In the genomic region with DNA sequence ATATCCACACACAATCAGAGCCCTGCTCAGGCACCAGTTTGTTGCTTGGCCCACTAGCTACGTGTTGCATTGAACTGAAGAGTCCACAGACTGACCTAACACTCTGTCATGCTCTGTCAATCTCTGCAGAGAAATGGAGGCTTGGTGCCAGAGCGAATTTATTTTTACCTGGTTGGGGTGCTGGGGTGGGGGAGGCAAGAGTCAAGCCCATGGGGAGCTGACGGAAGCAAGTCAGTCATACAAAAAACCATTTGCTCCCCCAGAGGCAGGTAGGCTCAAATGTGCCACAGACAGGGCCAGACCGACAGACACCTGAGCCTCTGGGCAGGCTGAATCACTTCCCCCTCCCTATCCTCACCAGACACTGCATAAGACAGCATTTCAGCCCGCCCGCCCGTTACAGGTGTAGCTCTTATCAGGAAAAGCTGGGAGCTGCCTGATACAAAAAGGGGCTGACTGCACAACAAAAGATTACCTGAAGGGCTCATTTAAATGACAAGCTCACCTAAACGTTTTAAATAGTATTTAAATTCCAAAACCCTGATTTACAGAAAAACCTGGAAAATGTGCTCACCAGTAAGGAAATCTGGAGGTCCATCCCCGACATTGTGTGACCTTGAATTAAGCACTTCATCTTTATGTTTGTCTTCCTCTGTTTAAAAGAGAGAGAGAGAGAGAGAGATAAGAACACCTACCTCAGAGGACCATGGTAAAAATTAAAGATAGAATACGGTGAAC, we compare ENCODE assay signal across 1 cellular context.
A peak's percentile ranks its signal among the peaks of the same experiment; 100 is the strongest.
TF ChIP-seq lines count a peak whose summit lies in the region.

No MANE protein-coding gene starts in this region.

TF ChIP-seq in GM12878, 131 proteins besides CTCF, POLR2A, EP300 and RAD21 (continued from another document and continues in another):
- TF ChIP-seq, protein P1, sequence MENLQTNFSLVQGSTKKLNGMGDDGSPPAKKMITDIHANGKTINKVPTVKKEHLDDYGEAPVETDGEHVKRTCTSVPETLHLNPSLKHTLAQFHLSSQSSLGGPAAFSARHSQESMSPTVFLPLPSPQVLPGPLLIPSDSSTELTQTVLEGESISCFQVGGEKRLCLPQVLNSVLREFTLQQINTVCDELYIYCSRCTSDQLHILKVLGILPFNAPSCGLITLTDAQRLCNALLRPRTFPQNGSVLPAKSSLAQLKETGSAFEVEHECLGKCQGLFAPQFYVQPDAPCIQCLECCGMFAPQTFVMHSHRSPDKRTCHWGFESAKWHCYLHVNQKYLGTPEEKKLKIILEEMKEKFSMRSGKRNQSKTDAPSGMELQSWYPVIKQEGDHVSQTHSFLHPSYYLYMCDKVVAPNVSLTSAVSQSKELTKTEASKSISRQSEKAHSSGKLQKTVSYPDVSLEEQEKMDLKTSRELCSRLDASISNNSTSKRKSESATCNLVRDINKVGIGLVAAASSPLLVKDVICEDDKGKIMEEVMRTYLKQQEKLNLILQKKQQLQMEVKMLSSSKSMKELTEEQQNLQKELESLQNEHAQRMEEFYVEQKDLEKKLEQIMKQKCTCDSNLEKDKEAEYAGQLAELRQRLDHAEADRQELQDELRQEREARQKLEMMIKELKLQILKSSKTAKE (IDR thresholded peaks at IDR 0.05; ENCODE audit: low read depth, poor library complexity, severe bottlenecking), result peak; percentile 63
- TF ChIP-seq IKZF1 (conservative IDR thresholded peaks at IDR 0.05), result peak; percentile 48; the same call in 1 of the 2 replicates
- peak; percentile 21; the same call in 1 of the 2 replicates for TF ChIP-seq RELB (IDR thresholded peaks at IDR 0.05; ENCODE audit: low read depth)
- TF ChIP-seq, protein P2, sequence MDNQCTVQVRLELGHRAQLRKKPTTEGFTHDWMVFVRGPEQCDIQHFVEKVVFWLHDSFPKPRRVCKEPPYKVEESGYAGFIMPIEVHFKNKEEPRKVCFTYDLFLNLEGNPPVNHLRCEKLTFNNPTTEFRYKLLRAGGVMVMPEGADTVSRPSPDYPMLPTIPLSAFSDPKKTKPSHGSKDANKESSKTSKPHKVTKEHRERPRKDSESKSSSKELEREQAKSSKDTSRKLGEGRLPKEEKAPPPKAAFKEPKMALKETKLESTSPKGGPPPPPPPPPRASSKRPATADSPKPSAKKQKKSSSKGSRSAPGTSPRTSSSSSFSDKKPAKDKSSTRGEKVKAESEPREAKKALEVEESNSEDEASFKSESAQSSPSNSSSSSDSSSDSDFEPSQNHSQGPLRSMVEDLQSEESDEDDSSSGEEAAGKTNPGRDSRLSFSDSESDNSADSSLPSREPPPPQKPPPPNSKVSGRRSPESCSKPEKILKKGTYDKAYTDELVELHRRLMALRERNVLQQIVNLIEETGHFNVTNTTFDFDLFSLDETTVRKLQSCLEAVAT (IDR thresholded peaks at IDR 0.05), result peak; percentile 78; the same call in 1 of the 2 replicates
- 0 out of 2 replicates have a peak, but pooled peaks have one; percentile 33 for TF ChIP-seq WRNIP1 (IDR thresholded peaks at IDR 0.05; ENCODE audit: borderline replicate concordance, low read depth, low read length)
- TF ChIP-seq IRF4 (IDR thresholded peaks at IDR 0.05; ENCODE audit: low read depth, low read length), result no peak
- TF ChIP-seq CHD1 (IDR thresholded peaks at IDR 0.05; ENCODE audit: low read depth, low read length), result peak; percentile 85; the same call in 1 of the 2 replicates
- TF ChIP-seq MEF2A (IDR thresholded peaks at IDR 0.05; ENCODE audit: insufficient read depth, low read depth, low read length), result no peak
- no peak for TF ChIP-seq KDM1A (IDR thresholded peaks at IDR 0.05; ENCODE audit: borderline replicate concordance)
- no peak for TF ChIP-seq EED (IDR thresholded peaks at IDR 0.05; ENCODE audit: low read depth)
- no peak for TF ChIP-seq MTA3 (IDR thresholded peaks at IDR 0.05; ENCODE audit: borderline replicate concordance, low read length)
- TF ChIP-seq, protein P3, sequence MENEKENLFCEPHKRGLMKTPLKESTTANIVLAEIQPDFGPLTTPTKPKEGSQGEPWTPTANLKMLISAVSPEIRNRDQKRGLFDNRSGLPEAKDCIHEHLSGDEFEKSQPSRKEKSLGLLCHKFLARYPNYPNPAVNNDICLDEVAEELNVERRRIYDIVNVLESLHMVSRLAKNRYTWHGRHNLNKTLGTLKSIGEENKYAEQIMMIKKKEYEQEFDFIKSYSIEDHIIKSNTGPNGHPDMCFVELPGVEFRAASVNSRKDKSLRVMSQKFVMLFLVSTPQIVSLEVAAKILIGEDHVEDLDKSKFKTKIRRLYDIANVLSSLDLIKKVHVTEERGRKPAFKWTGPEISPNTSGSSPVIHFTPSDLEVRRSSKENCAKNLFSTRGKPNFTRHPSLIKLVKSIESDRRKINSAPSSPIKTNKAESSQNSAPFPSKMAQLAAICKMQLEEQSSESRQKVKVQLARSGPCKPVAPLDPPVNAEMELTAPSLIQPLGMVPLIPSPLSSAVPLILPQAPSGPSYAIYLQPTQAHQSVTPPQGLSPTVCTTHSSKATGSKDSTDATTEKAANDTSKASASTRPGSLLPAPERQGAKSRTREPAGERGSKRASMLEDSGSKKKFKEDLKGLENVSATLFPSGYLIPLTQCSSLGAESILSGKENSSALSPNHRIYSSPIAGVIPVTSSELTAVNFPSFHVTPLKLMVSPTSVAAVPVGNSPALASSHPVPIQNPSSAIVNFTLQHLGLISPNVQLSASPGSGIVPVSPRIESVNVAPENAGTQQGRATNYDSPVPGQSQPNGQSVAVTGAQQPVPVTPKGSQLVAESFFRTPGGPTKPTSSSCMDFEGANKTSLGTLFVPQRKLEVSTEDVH (IDR thresholded peaks at IDR 0.05; ENCODE audit: low read depth, partially characterized antibody), result no peak
- TF ChIP-seq RFX5 (IDR thresholded peaks at IDR 0.05; ENCODE audit: low read depth, low read length), result no peak
- no peak for TF ChIP-seq IRF3 (IDR thresholded peaks at IDR 0.05)
- no peak for TF ChIP-seq ZNF622 (IDR thresholded peaks at IDR 0.05)
- TF ChIP-seq BRCA1 (IDR thresholded peaks at IDR 0.05; ENCODE audit: low read depth, low read length), result no peak
- TF ChIP-seq PAX8 (IDR thresholded peaks at IDR 0.05), result no peak
- TF ChIP-seq PBX3 (IDR thresholded peaks at IDR 0.05; ENCODE audit: insufficient replicate concordance, low read depth, low read length), result peak; percentile 49
- TF ChIP-seq, protein P4, sequence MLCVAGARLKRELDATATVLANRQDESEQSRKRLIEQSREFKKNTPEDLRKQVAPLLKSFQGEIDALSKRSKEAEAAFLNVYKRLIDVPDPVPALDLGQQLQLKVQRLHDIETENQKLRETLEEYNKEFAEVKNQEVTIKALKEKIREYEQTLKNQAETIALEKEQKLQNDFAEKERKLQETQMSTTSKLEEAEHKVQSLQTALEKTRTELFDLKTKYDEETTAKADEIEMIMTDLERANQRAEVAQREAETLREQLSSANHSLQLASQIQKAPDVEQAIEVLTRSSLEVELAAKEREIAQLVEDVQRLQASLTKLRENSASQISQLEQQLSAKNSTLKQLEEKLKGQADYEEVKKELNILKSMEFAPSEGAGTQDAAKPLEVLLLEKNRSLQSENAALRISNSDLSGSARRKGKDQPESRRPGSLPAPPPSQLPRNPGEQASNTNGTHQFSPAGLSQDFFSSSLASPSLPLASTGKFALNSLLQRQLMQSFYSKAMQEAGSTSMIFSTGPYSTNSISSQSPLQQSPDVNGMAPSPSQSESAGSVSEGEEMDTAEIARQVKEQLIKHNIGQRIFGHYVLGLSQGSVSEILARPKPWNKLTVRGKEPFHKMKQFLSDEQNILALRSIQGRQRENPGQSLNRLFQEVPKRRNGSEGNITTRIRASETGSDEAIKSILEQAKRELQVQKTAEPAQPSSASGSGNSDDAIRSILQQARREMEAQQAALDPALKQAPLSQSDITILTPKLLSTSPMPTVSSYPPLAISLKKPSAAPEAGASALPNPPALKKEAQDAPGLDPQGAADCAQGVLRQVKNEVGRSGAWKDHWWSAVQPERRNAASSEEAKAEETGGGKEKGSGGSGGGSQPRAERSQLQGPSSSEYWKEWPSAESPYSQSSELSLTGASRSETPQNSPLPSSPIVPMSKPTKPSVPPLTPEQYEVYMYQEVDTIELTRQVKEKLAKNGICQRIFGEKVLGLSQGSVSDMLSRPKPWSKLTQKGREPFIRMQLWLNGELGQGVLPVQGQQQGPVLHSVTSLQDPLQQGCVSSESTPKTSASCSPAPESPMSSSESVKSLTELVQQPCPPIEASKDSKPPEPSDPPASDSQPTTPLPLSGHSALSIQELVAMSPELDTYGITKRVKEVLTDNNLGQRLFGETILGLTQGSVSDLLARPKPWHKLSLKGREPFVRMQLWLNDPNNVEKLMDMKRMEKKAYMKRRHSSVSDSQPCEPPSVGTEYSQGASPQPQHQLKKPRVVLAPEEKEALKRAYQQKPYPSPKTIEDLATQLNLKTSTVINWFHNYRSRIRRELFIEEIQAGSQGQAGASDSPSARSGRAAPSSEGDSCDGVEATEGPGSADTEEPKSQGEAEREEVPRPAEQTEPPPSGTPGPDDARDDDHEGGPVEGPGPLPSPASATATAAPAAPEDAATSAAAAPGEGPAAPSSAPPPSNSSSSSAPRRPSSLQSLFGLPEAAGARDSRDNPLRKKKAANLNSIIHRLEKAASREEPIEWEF (IDR thresholded peaks at IDR 0.05; ENCODE audit: insufficient replicate concordance, low read depth, low read length), result no peak
- no peak for TF ChIP-seq TCF3 (IDR thresholded peaks at IDR 0.05; ENCODE audit: borderline replicate concordance, insufficient read depth, low read depth, low read length)
- TF ChIP-seq ZNF24 (IDR thresholded peaks at IDR 0.05), result no peak
- TF ChIP-seq SUZ12 (IDR thresholded peaks at IDR 0.05; ENCODE audit: unreplicated experiment), result no peak
- TF ChIP-seq ZNF687 (IDR thresholded peaks at IDR 0.05), result peak; percentile 75; the same call in 1 of the 2 replicates
- no peak for TF ChIP-seq CHD4 (IDR thresholded peaks at IDR 0.05)
- TF ChIP-seq NR2C1 (IDR thresholded peaks at IDR 0.05), result no peak
- TF ChIP-seq GATAD2B (conservative IDR thresholded peaks at IDR 0.05; ENCODE audit: low read depth), result no peak
- TF ChIP-seq NR2F1 (conservative IDR thresholded peaks at IDR 0.05), result 0 out of 2 replicates have a peak, but pooled peaks have one; percentile 34
- peak; percentile 85 for TF ChIP-seq HDGF (IDR thresholded peaks at IDR 0.05)
- no peak for TF ChIP-seq NKRF (conservative IDR thresholded peaks at IDR 0.05)
